In genomic region chr2:43773876-43774613, GRCh38 we compare ENCODE assay signal across 8 cellular contexts. TPM values are rescaled to one million over a fixed set of nuclear protein-coding genes. Genes with fewer than 3 reads are reported as not detected.
DNase-seq lines count a peak whose midpoint lies in the region; ATAC-seq and TF ChIP-seq lines count a peak whose summit lies in the region.

Gene DYNC2LI1 (plus strand): TSS chr2:43774039. CDS start chr2:43774139, 100 bp downstream.

- no peaks in the 10 kb centered on the region for H3K79me2 ChIP-seq in ACC112 (ENCODE audit: control insufficient read depth, insufficient read depth, low read length, unreplicated experiment)

- ATAC-seq in GM18870 (IDR thresholded peaks at IDR 0.05; ENCODE audit: unreplicated experiment) (peak; percentile 92), HG03135 (IDR thresholded peaks at IDR 0.05; ENCODE audit: unreplicated experiment) (peak; percentile 99), WTC11 (peak; percentile 99)

- peak within 1 kb of the TSS; percentile 98 for H3K27ac Mint-ChIP-seq in WTC11

- peak within 1 kb of the TSS; percentile 85 for H3K4me3 ChIP-seq in ACC112 (ENCODE audit: low read depth, low read length)
- peak within 1 kb of the TSS; percentile 70 to 76 for H3K4me3 ChIP-seq in cardiac fibroblast (replicated peaks in 1 of 2; ENCODE audit: low read depth in 2 of 2, low read length in 2 of 2)

- peaks cover 8% of the 10 kb centered on the region for H3K4me1 Mint-ChIP-seq in WTC11

- H3K27me3 Mint-ChIP-seq in WTC11 (ENCODE audit: low read depth): no peaks in the 10 kb centered on the region

- DNase-seq in NCI-H2196 treated with DMSO at 0.1 percent for 48 hours (lab: John Stamatoyannopoulos, UW; ENCODE audit: unreplicated experiment) (peak; percentile 93), WTC11 (ENCODE audit: low spot score) (peak; percentile 92), cardiac fibroblast (ENCODE audit: low read depth in 2 of 2) (peak; percentile 92 to 93), iPS-NIHi7 (ENCODE audit: extremely low spot score) (peak; percentile 96), smooth muscle cell of the brain vasculature (ENCODE audit: low read depth, low spot score) (peak; percentile 72)

- H2AFZ ChIP-seq in ACC112 (ENCODE audit: low read length, unreplicated experiment): peak within 1 kb of the TSS; percentile 73

- no peaks in the 10 kb centered on the region for H3K36me3 Mint-ChIP-seq in WTC11

- H3K4me1 ChIP-seq in ACC112 (ENCODE audit: control insufficient read depth, insufficient read depth, low read length, unreplicated experiment): no peaks in the 10 kb centered on the region

- CTCF ChIA-PET in WTC11 (lab: Charles Lee): interaction anchor here (0.9 to 1.7 kb wide), 4 partner anchors 24 to 169 kb away, joined by 3 to 5 read pairs (median 4); partner anchors contain the start of gene PLEKHH2

- H3K27me3 ChIP-seq in ACC112 (ENCODE audit: insufficient read depth, low read length): no peaks in the 10 kb centered on the region

- H3K9me3 Mint-ChIP-seq in WTC11: no peaks in the 10 kb centered on the region

- peaks cover 5% of the 10 kb centered on the region; the same call in 1 of the 2 replicates for H3K36me3 ChIP-seq in ACC112 (ENCODE audit: insufficient read depth, low read length)

- no peak for TF ChIP-seq CTCF in WTC11 (IDR thresholded peaks at IDR 0.05)
- TF ChIP-seq CTCF in cardiac fibroblast (IDR thresholded peaks at IDR 0.05; ENCODE audit: low read depth, low read length): no peak

- peak within 1 kb of the TSS; percentile 82 for H3K4me3 Mint-ChIP-seq in WTC11

- H3K27ac ChIP-seq in ACC112 (ENCODE audit: low read depth, low read length): peak within 1 kb of the TSS; percentile 76

- POLR2A ChIA-PET in WTC11 (lab: Charles Lee): no interaction called here

TF ChIP-seq in WTC11, 78 proteins besides CTCF, POLR2A, EP300 and RAD21:
- TF ChIP-seq, protein P1, sequence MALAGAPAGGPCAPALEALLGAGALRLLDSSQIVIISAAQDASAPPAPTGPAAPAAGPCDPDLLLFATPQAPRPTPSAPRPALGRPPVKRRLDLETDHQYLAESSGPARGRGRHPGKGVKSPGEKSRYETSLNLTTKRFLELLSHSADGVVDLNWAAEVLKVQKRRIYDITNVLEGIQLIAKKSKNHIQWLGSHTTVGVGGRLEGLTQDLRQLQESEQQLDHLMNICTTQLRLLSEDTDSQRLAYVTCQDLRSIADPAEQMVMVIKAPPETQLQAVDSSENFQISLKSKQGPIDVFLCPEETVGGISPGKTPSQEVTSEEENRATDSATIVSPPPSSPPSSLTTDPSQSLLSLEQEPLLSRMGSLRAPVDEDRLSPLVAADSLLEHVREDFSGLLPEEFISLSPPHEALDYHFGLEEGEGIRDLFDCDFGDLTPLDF (CRISPR knock-in tag; IDR thresholded peaks at IDR 0.05): no peak
- TF ChIP-seq MAX (CRISPR knock-in tag; IDR thresholded peaks at IDR 0.05) (peak; percentile 82), ZNF423 (CRISPR knock-in tag; IDR thresholded peaks at IDR 0.05) (peak; percentile 73; the same call in 1 of the 2 replicates), PRRX2 (CRISPR knock-in tag; IDR thresholded peaks at IDR 0.05) (no peak), GRHL2 (CRISPR knock-in tag; IDR thresholded peaks at IDR 0.05; ENCODE audit: insufficient replicate concordance, severe bottlenecking) (no peak), SP1 (CRISPR knock-in tag; conservative IDR thresholded peaks at IDR 0.05) (0 out of 2 replicates have a peak, but pooled peaks have one; percentile 24), NFATC4 (CRISPR knock-in tag; IDR thresholded peaks at IDR 0.05) (no peak), TEAD1 (CRISPR knock-in tag; IDR thresholded peaks at IDR 0.05) (0 out of 2 replicates have a peak, but pooled peaks have one; percentile 50), E2F4 (CRISPR knock-in tag; IDR thresholded peaks at IDR 0.05; ENCODE audit: borderline replicate concordance, low read depth) (no peak), ZNF121 (CRISPR knock-in tag; IDR thresholded peaks at IDR 0.05) (peak; percentile 96), FOXP4 (CRISPR knock-in tag; IDR thresholded peaks at IDR 0.05) (no peak), GABPB1 (CRISPR knock-in tag; IDR thresholded peaks at IDR 0.05) (peak; percentile 95)
- TF ChIP-seq, protein P2, sequence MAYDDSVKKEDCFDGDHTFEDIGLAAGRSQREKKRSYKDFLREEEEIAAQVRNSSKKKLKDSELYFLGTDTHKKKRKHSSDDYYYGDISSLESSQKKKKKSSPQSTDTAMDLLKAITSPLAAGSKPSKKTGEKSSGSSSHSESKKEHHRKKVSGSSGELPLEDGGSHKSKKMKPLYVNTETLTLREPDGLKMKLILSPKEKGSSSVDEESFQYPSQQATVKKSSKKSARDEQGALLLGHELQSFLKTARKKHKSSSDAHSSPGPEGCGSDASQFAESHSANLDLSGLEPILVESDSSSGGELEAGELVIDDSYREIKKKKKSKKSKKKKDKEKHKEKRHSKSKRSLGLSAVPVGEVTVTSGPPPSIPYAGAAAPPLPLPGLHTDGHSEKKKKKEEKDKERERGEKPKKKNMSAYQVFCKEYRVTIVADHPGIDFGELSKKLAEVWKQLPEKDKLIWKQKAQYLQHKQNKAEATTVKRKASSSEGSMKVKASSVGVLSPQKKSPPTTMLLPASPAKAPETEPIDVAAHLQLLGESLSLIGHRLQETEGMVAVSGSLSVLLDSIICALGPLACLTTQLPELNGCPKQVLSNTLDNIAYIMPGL (CRISPR knock-in tag; IDR thresholded peaks at IDR 0.05): no peak
- TF ChIP-seq, protein P3, sequence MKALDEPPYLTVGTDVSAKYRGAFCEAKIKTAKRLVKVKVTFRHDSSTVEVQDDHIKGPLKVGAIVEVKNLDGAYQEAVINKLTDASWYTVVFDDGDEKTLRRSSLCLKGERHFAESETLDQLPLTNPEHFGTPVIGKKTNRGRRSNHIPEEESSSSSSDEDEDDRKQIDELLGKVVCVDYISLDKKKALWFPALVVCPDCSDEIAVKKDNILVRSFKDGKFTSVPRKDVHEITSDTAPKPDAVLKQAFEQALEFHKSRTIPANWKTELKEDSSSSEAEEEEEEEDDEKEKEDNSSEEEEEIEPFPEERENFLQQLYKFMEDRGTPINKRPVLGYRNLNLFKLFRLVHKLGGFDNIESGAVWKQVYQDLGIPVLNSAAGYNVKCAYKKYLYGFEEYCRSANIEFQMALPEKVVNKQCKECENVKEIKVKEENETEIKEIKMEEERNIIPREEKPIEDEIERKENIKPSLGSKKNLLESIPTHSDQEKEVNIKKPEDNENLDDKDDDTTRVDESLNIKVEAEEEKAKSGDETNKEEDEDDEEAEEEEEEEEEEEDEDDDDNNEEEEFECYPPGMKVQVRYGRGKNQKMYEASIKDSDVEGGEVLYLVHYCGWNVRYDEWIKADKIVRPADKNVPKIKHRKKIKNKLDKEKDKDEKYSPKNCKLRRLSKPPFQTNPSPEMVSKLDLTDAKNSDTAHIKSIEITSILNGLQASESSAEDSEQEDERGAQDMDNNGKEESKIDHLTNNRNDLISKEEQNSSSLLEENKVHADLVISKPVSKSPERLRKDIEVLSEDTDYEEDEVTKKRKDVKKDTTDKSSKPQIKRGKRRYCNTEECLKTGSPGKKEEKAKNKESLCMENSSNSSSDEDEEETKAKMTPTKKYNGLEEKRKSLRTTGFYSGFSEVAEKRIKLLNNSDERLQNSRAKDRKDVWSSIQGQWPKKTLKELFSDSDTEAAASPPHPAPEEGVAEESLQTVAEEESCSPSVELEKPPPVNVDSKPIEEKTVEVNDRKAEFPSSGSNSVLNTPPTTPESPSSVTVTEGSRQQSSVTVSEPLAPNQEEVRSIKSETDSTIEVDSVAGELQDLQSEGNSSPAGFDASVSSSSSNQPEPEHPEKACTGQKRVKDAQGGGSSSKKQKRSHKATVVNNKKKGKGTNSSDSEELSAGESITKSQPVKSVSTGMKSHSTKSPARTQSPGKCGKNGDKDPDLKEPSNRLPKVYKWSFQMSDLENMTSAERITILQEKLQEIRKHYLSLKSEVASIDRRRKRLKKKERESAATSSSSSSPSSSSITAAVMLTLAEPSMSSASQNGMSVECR (CRISPR knock-in tag; IDR thresholded peaks at IDR 0.05; ENCODE audit: borderline replicate concordance): 0 out of 2 replicates have a peak, but pooled peaks have one; percentile 71

RNA-seq across cellular contexts. Expression of gene DYNC2LI1, which starts in this region (rescaled TPM):
- 7.0 to 7.1 TPM (median 7.1 TPM) in 3 replicates for total RNA-seq in WTC11 (2021)

Comparison
In these comparisons a context has a peak if more than half of its experiments do, and no peak if none do; other contexts are left out.
1. Peak in every context shown above with its lines: DNase-seq, ATAC-seq, H3K4me3 ChIP-seq and H3K27ac ChIP-seq.